7 cellular contexts compared by ENCODE assay signal in the genomic region with DNA sequence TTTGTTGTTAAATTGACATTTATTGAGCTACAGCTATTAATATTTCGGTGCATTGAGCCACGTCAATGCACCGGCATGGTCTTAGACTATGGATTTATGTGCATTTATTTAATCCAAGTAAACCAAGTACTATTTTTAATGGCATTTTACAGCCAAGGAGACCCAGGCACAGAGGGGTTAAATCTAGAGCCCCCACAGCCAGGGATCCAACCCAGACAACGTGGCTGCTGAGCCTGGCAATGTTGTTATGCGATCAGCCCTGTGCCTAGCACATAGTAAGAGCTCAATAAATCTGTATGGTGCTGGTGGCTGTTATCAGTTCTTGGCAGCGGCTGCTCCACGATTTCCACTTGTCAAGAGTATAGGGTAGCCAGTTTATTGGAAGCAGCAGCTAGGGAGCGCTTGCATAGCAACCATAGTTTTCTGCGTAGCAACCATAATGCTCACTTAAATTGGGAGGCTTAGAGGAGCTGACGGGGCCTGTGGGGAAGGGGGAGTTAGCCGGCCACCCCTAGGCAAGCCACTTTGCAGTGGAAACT. TPM values are rescaled to one million over a fixed set of nuclear protein-coding genes. Genes with fewer than 3 reads are reported as not detected.
DNase-seq lines count a peak whose midpoint lies in the region; ATAC-seq, FAIRE-seq and TF ChIP-seq lines count a peak whose summit lies in the region.

No MANE protein-coding gene starts in this region.

- peaks cover 21% of the 10 kb centered on the region for H3K36me3 Mint-ChIP-seq in natural killer cell treated with Interleukin-12 subunit alpha and Interleukin-12 subunit beta and Interleukin-15 and Interleukin-18, amount 100 ng/mL, for 72 hours

- H3K4me3 ChIP-seq in GM12875 (ENCODE audit: low read depth, low read length) (peak overlapping the region; percentile 88), HL-60 (replicated peaks; ENCODE audit: insufficient read depth, low read length) (peak overlapping the region; percentile 57), SJSA1 (peak overlapping the region; percentile 89), endothelial cell of umbilical vein (replicated peaks in 1 of 3; ENCODE audit: insufficient read depth in 1 of 3, low read depth in 1 of 3, low read length in 3 of 3) (peak overlapping the region; percentile 63 to 80 (median 65))

- peaks cover 22 to 29% of the 10 kb centered on the region in 2 donors for H3K4me1 Mint-ChIP-seq in natural killer cell treated with Interleukin-12 subunit alpha and Interleukin-12 subunit beta and Interleukin-15 and Interleukin-18, amount 100 ng/mL, for 72 hours (ENCODE audit: low read depth in 2 of 2)

- TF ChIP-seq CTCF in GM12875 (IDR thresholded peaks at IDR 0.05; ENCODE audit: borderline replicate concordance, insufficient read depth, low read depth, low read length), result no peak
- TF ChIP-seq CTCF in HL-60 (IDR thresholded peaks at IDR 0.05; ENCODE audit: insufficient read depth, low read length), result no peak
- no peak for TF ChIP-seq CTCF in endothelial cell of umbilical vein (IDR thresholded peaks at IDR 0.05; ENCODE audit: extremely low read depth in 1 of 2, insufficient read depth in 1 of 2, low read depth in 1 of 2, low read length in 2 of 2)

- peaks cover 44% of the 10 kb centered on the region for H3K79me2 ChIP-seq in endothelial cell of umbilical vein (ENCODE audit: control insufficient read depth, insufficient read depth, low read length)

- H3K36me3 ChIP-seq in SJSA1 (peaks cover 32% of the 10 kb centered on the region), endothelial cell of umbilical vein (ENCODE audit: control insufficient read depth in 2 of 2, extremely low read depth in 1 of 2, insufficient read depth in 2 of 2, low read length in 2 of 2) (peaks cover 0 to 2% of the 10 kb centered on the region in 2 experiments)

- POLR2A ChIA-PET in endothelial cell of umbilical vein (lab: Charles Lee), result no interaction called here

- peaks cover 21% of the 10 kb centered on the region for H4K20me1 ChIP-seq in endothelial cell of umbilical vein (replicated peaks; ENCODE audit: control insufficient read depth, extremely low read depth, insufficient read depth, low read length)

- CTCF ChIA-PET in endothelial cell of umbilical vein (lab: Charles Lee), result interaction anchor here (0.7 to 2.3 kb wide), 7 partner anchors 9 to 367 kb away, joined by 3 to 30 read pairs (median 3); no protein-coding TSS in a partner anchor

- no peaks in the 10 kb centered on the region for H3K27me3 Mint-ChIP-seq in natural killer cell treated with Interleukin-12 subunit alpha and Interleukin-12 subunit beta and Interleukin-15 and Interleukin-18, amount 100 ng/mL, for 72 hours

- peak overlapping the region; percentile 100 for H3K27ac Mint-ChIP-seq in natural killer cell treated with Interleukin-12 subunit alpha and Interleukin-12 subunit beta and Interleukin-15 and Interleukin-18, amount 100 ng/mL, for 72 hours

- intact Hi-C loops in endothelial cell of umbilical vein (cut with micrococcal nuclease), result loop anchor here (1.0 to 5.0 kb wide), 6 partner anchors 22 to 982 kb away; a partner anchor contains a TSS

- H3K4me3 Mint-ChIP-seq in natural killer cell treated with Interleukin-12 subunit alpha and Interleukin-12 subunit beta and Interleukin-15 and Interleukin-18, amount 100 ng/mL, for 72 hours, result peak overlapping the region; percentile 95

- H3K9me1 ChIP-seq in endothelial cell of umbilical vein (replicated peaks; ENCODE audit: control insufficient read depth, extremely low read depth, insufficient read depth, low read length), result no peaks in the 10 kb centered on the region

- BruUV-seq in endothelial cell of umbilical vein (replicated peaks; lab: Mats Ljungman, UMichigan), result no TSS peak

- peak overlapping the region; percentile 100 for H3K9ac ChIP-seq in endothelial cell of umbilical vein (replicated peaks; ENCODE audit: extremely low read depth, insufficient read depth, low read length)

- no peaks in the 10 kb centered on the region for H3K9me3 Mint-ChIP-seq in natural killer cell treated with Interleukin-12 subunit alpha and Interleukin-12 subunit beta and Interleukin-15 and Interleukin-18, amount 100 ng/mL, for 72 hours

- no peaks in the 10 kb centered on the region for H3K27me3 ChIP-seq in HL-60 (ENCODE audit: insufficient read depth, poor library complexity, severe bottlenecking)
- no peaks in the 10 kb centered on the region for H3K27me3 ChIP-seq in SJSA1 (replicated peaks)
- no peaks in the 10 kb centered on the region for H3K27me3 ChIP-seq in endothelial cell of umbilical vein (ENCODE audit: control insufficient read depth in 2 of 2, insufficient read depth in 2 of 2, low read length in 2 of 2)

- H3K4me2 ChIP-seq in endothelial cell of umbilical vein (ENCODE audit: insufficient read depth, low read length), result peak overlapping the region; percentile 84

- ATAC-seq in natural killer cell treated with Interleukin-12 subunit alpha and Interleukin-12 subunit beta and Interleukin-15 and Interleukin-18, amount 100 ng/mL, for 72 hours, result no peak
- ATAC-seq in HG02763 (IDR thresholded peaks at IDR 0.05; ENCODE audit: unreplicated experiment) (no peak), HG02798 (IDR thresholded peaks at IDR 0.05; ENCODE audit: poor library complexity, unreplicated experiment) (no peak)

- TF ChIP-seq POLR2A in endothelial cell of umbilical vein (IDR thresholded peaks at IDR 0.05; ENCODE audit: low read depth, low read length), result no peak

- H3K27ac ChIP-seq in HL-60 (replicated peaks) (peak overlapping the region; percentile 99), SJSA1 (peak overlapping the region; percentile 96), endothelial cell of umbilical vein (ENCODE audit: insufficient read depth, low read depth, low read length) (peak overlapping the region; percentile 96)

- H3K9me3 ChIP-seq in SJSA1 (replicated peaks), result no peaks in the 10 kb centered on the region
- no peaks in the 10 kb centered on the region for H3K9me3 ChIP-seq in endothelial cell of umbilical vein (replicated peaks; ENCODE audit: control insufficient read depth, insufficient read depth, low read length)

- H3K4me1 ChIP-seq in SJSA1 (replicated peaks), result peaks cover 21% of the 10 kb centered on the region
- peaks cover 33% of the 10 kb centered on the region for H3K4me1 ChIP-seq in endothelial cell of umbilical vein (ENCODE audit: control insufficient read depth, extremely low read depth, insufficient read depth, low read length)

- FAIRE-seq in endothelial cell of umbilical vein (lab: Jason Lieb, UNC), result peak; percentile 81

- dilution Hi-C loops in endothelial cell of umbilical vein (cut with MboI; ENCODE audit: extremely low pct_ligation_motif_present, low sequenced_read_pairs), result no loop called here

- DNase-seq in HL-60 (ENCODE audit: low read depth in 1 of 2, low spot score in 1 of 2) (peak in 1 of 2 experiments; percentile 77), SJSA1 (ENCODE audit: low read depth in 1 of 2, low spot score in 2 of 2) (no peak), endothelial cell of umbilical vein (ENCODE audit: low read depth, low spot score) (no peak)
- no peak for DNase-seq in natural killer cell treated with Interleukin-12 subunit alpha and Interleukin-12 subunit beta and Interleukin-15 and Interleukin-18, amount 100 ng/mL, for 72 hours (ENCODE audit: low spot score)

- H2AFZ ChIP-seq in endothelial cell of umbilical vein (ENCODE audit: low read depth, low read length), result peak overlapping the region; percentile 100

TF ChIP-seq in endothelial cell of umbilical vein, 7 proteins besides CTCF, POLR2A, EP300 and RAD21:
- TF ChIP-seq MYC (IDR thresholded peaks at IDR 0.05; ENCODE audit: low read depth, low read length), result no peak
- no peak for TF ChIP-seq GATA2 (IDR thresholded peaks at IDR 0.05; ENCODE audit: insufficient read depth, insufficient read length, low read depth, low read length)
- TF ChIP-seq, protein P1, sequence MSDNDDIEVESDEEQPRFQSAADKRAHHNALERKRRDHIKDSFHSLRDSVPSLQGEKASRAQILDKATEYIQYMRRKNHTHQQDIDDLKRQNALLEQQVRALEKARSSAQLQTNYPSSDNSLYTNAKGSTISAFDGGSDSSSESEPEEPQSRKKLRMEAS (IDR thresholded peaks at IDR 0.05; ENCODE audit: insufficient read depth, insufficient read length), result no peak
- no peak for TF ChIP-seq EZH2 (IDR thresholded peaks at IDR 0.05; ENCODE audit: borderline replicate concordance, low read depth, low read length, severe bottlenecking)

RNA-seq across cellular contexts. Expression of a gene that starts 0.5 kb away (rescaled TPM):
- 23.6 and 34.9 TPM in 2 replicates for total RNA-seq in SJSA1 (2014; rRNA removed; shearing (Covaris generic))
- total RNA-seq in endothelial cell of umbilical vein, result 49.2 and 52.1 TPM in 2 replicates
- 13.9 and 16.8 TPM in 2 replicates for polyA plus RNA-seq in endothelial cell of umbilical vein
- polyA plus RNA-seq in endothelial cell of umbilical vein (2011; cell fraction: cytosol; rRNA removed), result 16.7 and 19.8 TPM in 2 replicates
- polyA plus RNA-seq in endothelial cell of umbilical vein (2011; cell fraction: nucleus; rRNA removed), result 75.9 and 94.8 TPM in 2 replicates
- polyA plus RNA-seq in endothelial cell of umbilical vein (2012), result 31.1 and 39.2 TPM in 2 replicates
- 49.1 and 52.8 TPM in 2 replicates for polyA minus RNA-seq in endothelial cell of umbilical vein
- polyA minus RNA-seq in endothelial cell of umbilical vein (2011; cell fraction: cytosol; rRNA and poly(A)+ RNA removed), result 17.7 TPM
- polyA minus RNA-seq in endothelial cell of umbilical vein (2011; cell fraction: nucleus; rRNA and poly(A)+ RNA removed), result 138 and 196 TPM in 2 replicates
- total RNA-seq in natural killer cell treated with Interleukin-12 subunit alpha and Interleukin-12 subunit beta and Interleukin-15 and Interleukin-18, amount 100 ng/mL, for 72 hours, result 10 to 100 TPM; 64.0 to 69.5 TPM
